Comparison of ENCODE assay signal across 24 cellular contexts in the genomic region with DNA sequence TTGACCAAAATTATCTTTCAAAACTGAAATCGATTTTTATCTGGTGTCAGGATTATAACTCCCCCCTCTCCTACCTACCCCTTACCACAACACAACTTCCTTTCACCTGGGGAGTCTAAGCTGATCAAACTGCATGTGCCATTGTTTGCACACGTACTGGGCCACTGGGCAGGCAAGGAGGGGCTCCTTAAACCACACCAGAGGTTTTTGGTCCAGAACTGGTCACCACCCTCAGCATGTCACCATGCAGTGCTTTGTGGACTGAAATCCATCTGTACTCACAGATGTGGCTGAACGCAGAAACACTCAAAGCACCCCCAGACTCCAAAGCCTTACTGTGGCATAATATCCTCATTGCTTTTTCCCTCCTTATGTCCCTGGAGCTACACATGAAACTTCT. TPM values are rescaled to one million over a fixed set of nuclear protein-coding genes. Genes with fewer than 3 reads are reported as not detected.
DNase-seq lines count a peak whose midpoint lies in the region; ATAC-seq, FAIRE-seq and TF ChIP-seq lines count a peak whose summit lies in the region.
"Had no signal": no experiment of that assay in that cellular context is flagged by ENCODE, and none has a peak within 500 bp of the region (broad histone marks: within the 10 kb centered on the region; RNA-seq: fewer than 3 reads in every experiment).

No MANE protein-coding gene starts in this region.

- no peak overlapping the region for H3K9ac ChIP-seq in BLaER1 treated with 17β-estradiol and CSF1 and Interleukin-3, amounts not matched to agents 10 nM and 100 nM

- H3K9me3 Mint-ChIP-seq in CD4-positive, alpha-beta memory T cell: no peaks in the 10 kb centered on the region
- H3K9me3 Mint-ChIP-seq in T-cell: no peaks in the 10 kb centered on the region

- H3K4me3 ChIP-seq in BLaER1 treated with 17β-estradiol and CSF1 and Interleukin-3, amounts not matched to agents 10 nM and 100 nM: no peak overlapping the region
- H3K4me3 ChIP-seq in CD4-positive, alpha-beta memory T cell (ENCODE audit: low read length in 2 of 2): peak overlapping the region in 1 of 2 donors; percentile 12
- H3K4me3 ChIP-seq in effector memory CD4-positive, alpha-beta T cell (ENCODE audit: insufficient read depth, low read depth, low read length, poor library complexity, severe bottlenecking): no peak overlapping the region
- H3K4me3 ChIP-seq: HAP-1, lower lobe of right lung, pancreas, sigmoid colon, stomach, upper lobe of left lung had no signal

- no peak for TF ChIP-seq CTCF in GM10248 (IDR thresholded peaks at IDR 0.05; ENCODE audit: control extremely low read depth, extremely low read depth, low read depth, missing control alignments)

- no peaks in the 10 kb centered on the region for H3K27me3 ChIP-seq in BLaER1 treated with 17β-estradiol and CSF1 and Interleukin-3, amounts not matched to agents 10 nM and 100 nM
- no peaks in the 10 kb centered on the region for H3K27me3 ChIP-seq in CD4-positive, alpha-beta memory T cell (ENCODE audit: insufficient read depth, low read length)
- H3K27me3 ChIP-seq in effector memory CD4-positive, alpha-beta T cell (replicated peaks; ENCODE audit: control insufficient read depth, insufficient read depth, low read length, poor library complexity, severe bottlenecking): no peaks in the 10 kb centered on the region
- H3K27me3 ChIP-seq: pancreas, sigmoid colon, stomach, upper lobe of left lung had no signal

- CTCF ChIA-PET in CD4-positive, alpha-beta memory T cell (lab: Charles Lee; ENCODE audit: partially characterized antibody): interaction anchor here (0.7 to 29.0 kb wide), 12 partner anchors 9 to 257 kb away, joined by 3 to 745 read pairs (median 6); a partner anchor contains a TSS
- CTCF ChIA-PET in T-cell (lab: Charles Lee): interaction anchor here (0.6 to 4.1 kb wide), 8 partner anchors 12 to 200 kb away, joined by 3 to 25 read pairs (median 6); a partner anchor contains a TSS
- CTCF ChIA-PET in GM10248 (lab: Yijun Ruan, JAX): interaction anchor here (1.2 to 7.3 kb wide), 7 partner anchors 9 to 257 kb away, joined by 3 to 60 read pairs (median 7); no protein-coding TSS in a partner anchor

- H3K9me3 ChIP-seq in BLaER1 treated with 17β-estradiol and CSF1 and Interleukin-3, amounts not matched to agents 10 nM and 100 nM (replicated peaks in 1 of 11): peaks cover 0 to 8% (median 0%) of the 10 kb centered on the region in 11 experiments; a peak in 5 of 22 replicates
- no peaks in the 10 kb centered on the region for H3K9me3 ChIP-seq in CD4-positive, alpha-beta memory T cell (ENCODE audit: control insufficient read depth in 1 of 2, low read length in 2 of 2)
- no peaks in the 10 kb centered on the region for H3K9me3 ChIP-seq in effector memory CD4-positive, alpha-beta T cell (ENCODE audit: control insufficient read depth, low read length)
- H3K9me3 ChIP-seq: HAP-1, lower lobe of right lung, pancreas, sigmoid colon, stomach, upper lobe of left lung had no signal

- H3K27me3 Mint-ChIP-seq in CD4-positive, alpha-beta memory T cell: no peaks in the 10 kb centered on the region
- H3K27me3 Mint-ChIP-seq in T-cell: peaks cover 0 to 1% of the 10 kb centered on the region in 2 donors

- peak overlapping the region in 6 of 8 donors; percentile 76 to 89 (median 84) for H3K4me3 Mint-ChIP-seq in CD4-positive, alpha-beta memory T cell
- peak overlapping the region in 2 of 3 donors; percentile 9 to 66 for H3K4me3 Mint-ChIP-seq in T-cell

- peak overlapping the region; percentile 88 to 98 (median 93) for H3K27ac Mint-ChIP-seq in CD4-positive, alpha-beta memory T cell
- H3K27ac Mint-ChIP-seq in T-cell: peak overlapping the region; percentile 97 to 98

- no peak for FAIRE-seq in GM19239 (lab: Jason Lieb, UNC)
- FAIRE-seq: HTR-8/SVneo, pancreas had no signal

- no peaks in the 10 kb centered on the region for H3K36me3 ChIP-seq in BLaER1 treated with 17β-estradiol and CSF1 and Interleukin-3, amounts not matched to agents 10 nM and 100 nM
- no peaks in the 10 kb centered on the region for H3K36me3 ChIP-seq in CD4-positive, alpha-beta memory T cell (ENCODE audit: insufficient read depth, low read length)
- no peaks in the 10 kb centered on the region for H3K36me3 ChIP-seq in effector memory CD4-positive, alpha-beta T cell (ENCODE audit: control insufficient read depth, insufficient read depth, low read length)
- H3K36me3 ChIP-seq: HAP-1, lower lobe of right lung, pancreas, sigmoid colon, stomach, upper lobe of left lung had no signal

- H3K4me1 ChIP-seq in BLaER1 treated with 17β-estradiol and CSF1 and Interleukin-3, amounts not matched to agents 10 nM and 100 nM: peaks cover 64 to 82% (median 74%) of the 10 kb centered on the region in 10 experiments
- peaks cover 96% of the 10 kb centered on the region for H3K4me1 ChIP-seq in CD4-positive, alpha-beta memory T cell (ENCODE audit: insufficient read depth, low read length)
- H3K4me1 ChIP-seq in effector memory CD4-positive, alpha-beta T cell (ENCODE audit: control insufficient read depth, insufficient read depth, low read length, poor library complexity, severe bottlenecking): peaks cover 65% of the 10 kb centered on the region
- H3K4me1 ChIP-seq: HAP-1, pancreas, sigmoid colon had no signal

- DNase-seq in CD4-positive, alpha-beta memory T cell: no peak
- no peak for DNase-seq in T-cell
- DNase-seq in effector memory CD4-positive, alpha-beta T cell: no peak
- DNase-seq in GM10248 (ENCODE audit: extremely low spot score): no peak
- DNase-seq in GM19239 (ENCODE audit: insufficient read length, low spot score): no peak
- DNase-seq: activated CD8-positive, alpha-beta memory T cell treated with anti-CD3 and anti-CD28 coated beads, Interleukin-2, amount 50 U/mL, for 48 hours; cortex of kidney; DMS 273 treated with DMSO at 0.1 percent for 48 hours; hippocampal formation; islet precursor cell; lower lobe of right lung; NCI-H1105 treated with DMSO at 0.1 percent for 48 hours; NCI-H526 treated with DMSO at 0.1 percent for 48 hours; pancreas; PC-3; SIG-M5; sigmoid colon; stomach; upper lobe of left lung had no signal

- H3K27ac ChIP-seq in BLaER1 treated with 17β-estradiol and CSF1 and Interleukin-3, amounts not matched to agents 10 nM and 100 nM: peak overlapping the region in 2 of 11 experiments; percentile 48 to 68; a peak in 3 of 22 replicates
- H3K27ac ChIP-seq in CD4-positive, alpha-beta memory T cell (ENCODE audit: low read depth, low read length): peak overlapping the region; percentile 54
- peak overlapping the region; percentile 12 for H3K27ac ChIP-seq in effector memory CD4-positive, alpha-beta T cell (ENCODE audit: insufficient read depth, low read length, poor library complexity, severe bottlenecking)
- H3K27ac ChIP-seq: lower lobe of right lung, sigmoid colon had no signal

- no peaks in the 10 kb centered on the region for H4K20me1 ChIP-seq in BLaER1 treated with 17β-estradiol and CSF1 and Interleukin-3, amounts not matched to agents 10 nM and 100 nM

- H3K36me3 Mint-ChIP-seq in CD4-positive, alpha-beta memory T cell: no peaks in the 10 kb centered on the region
- no peaks in the 10 kb centered on the region for H3K36me3 Mint-ChIP-seq in T-cell

- H3K4me1 Mint-ChIP-seq in CD4-positive, alpha-beta memory T cell: peaks cover 78 to 99% (median 89%) of the 10 kb centered on the region in 4 donors
- peaks cover 91 to 96% (median 94%) of the 10 kb centered on the region in 3 donors for H3K4me1 Mint-ChIP-seq in T-cell

- POLR2A ChIA-PET in CD4-positive, alpha-beta memory T cell (lab: Charles Lee; ENCODE audit: partially characterized antibody): interaction anchor here (0.7 to 23.1 kb wide), 16 partner anchors 8 to 254 kb away, joined by 3 to 659 read pairs (median 10); a partner anchor contains a TSS
- POLR2A ChIA-PET in T-cell (lab: Charles Lee): interaction anchor here (0.6 to 1.2 kb wide), 5 partner anchors 14 to 254 kb away, joined by 3 to 7 read pairs (median 4); a partner anchor contains a TSS
- POLR2A ChIA-PET in GM10248 (lab: Yijun Ruan, JAX): no interaction called here

- ATAC-seq in T-cell (replicated peaks in 1 of 4) (no peak), HG03469 (IDR thresholded peaks at IDR 0.05; ENCODE audit: unreplicated experiment) (no peak)
- ATAC-seq: PC-3 had no signal

- H3K4me2 ChIP-seq in BLaER1 treated with 17β-estradiol and CSF1 and Interleukin-3, amounts not matched to agents 10 nM and 100 nM: peak overlapping the region; percentile 16 to 80 (median 57); a peak in 17 of 22 replicates

- intact Hi-C loops in CD4-positive, alpha-beta memory T cell (cut with micrococcal nuclease): loop anchor here (2.0 kb wide), 2 partner anchors 50 to 254 kb away; a partner anchor contains a TSS

RNA-seq across cellular contexts. Expression of a gene that starts 13.9 kb away (rescaled TPM):
- 100 to 1,000 TPM; 162 to 163 TPM for total RNA-seq in CD4-positive, alpha-beta memory T cell
- polyA plus RNA-seq in CD4-positive, alpha-beta memory T cell: 100 to 1,000 TPM in 1 of 2 donors, 10 to 100 TPM in 1; 37.1 to 125 TPM
- total RNA-seq in T-cell: 100 to 1,000 TPM; 103 to 134 (median 123) TPM
- total RNA-seq: LHCN-M2, PC-3 had no signal
